ENCODE assay signal across 1 cellular context in the genomic region with DNA sequence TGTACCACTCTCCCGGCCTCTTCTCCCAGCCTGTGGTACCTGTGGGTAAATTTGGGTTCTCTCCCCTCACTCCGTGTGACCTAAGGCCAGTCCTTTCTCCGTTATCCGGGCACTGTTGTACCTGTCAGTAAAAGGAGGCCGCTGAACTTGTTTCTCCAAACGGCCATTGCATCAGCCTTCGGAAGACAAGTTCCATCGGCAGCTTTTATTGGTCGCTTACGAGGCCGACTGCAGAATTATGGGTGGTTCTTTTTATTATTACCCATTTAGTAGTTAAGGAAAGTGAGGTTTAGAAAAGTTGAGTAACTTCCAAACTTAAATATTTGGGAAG.
TF ChIP-seq lines count a peak whose summit lies in the region.

No MANE protein-coding gene starts in this region.

TF ChIP-seq in HCT116, 20 proteins besides CTCF, POLR2A, EP300 and RAD21 (continued from another document):
- TF ChIP-seq SRF (IDR thresholded peaks at IDR 0.05; ENCODE audit: low read depth) (no peak), CEBPB (IDR thresholded peaks at IDR 0.05; ENCODE audit: low read depth) (no peak), ZBTB33 (IDR thresholded peaks at IDR 0.05; ENCODE audit: extremely low read depth, insufficient replicate concordance, low read length) (no peak)
